Comparison of ENCODE assay signal across 10 cellular contexts in the genomic region with DNA sequence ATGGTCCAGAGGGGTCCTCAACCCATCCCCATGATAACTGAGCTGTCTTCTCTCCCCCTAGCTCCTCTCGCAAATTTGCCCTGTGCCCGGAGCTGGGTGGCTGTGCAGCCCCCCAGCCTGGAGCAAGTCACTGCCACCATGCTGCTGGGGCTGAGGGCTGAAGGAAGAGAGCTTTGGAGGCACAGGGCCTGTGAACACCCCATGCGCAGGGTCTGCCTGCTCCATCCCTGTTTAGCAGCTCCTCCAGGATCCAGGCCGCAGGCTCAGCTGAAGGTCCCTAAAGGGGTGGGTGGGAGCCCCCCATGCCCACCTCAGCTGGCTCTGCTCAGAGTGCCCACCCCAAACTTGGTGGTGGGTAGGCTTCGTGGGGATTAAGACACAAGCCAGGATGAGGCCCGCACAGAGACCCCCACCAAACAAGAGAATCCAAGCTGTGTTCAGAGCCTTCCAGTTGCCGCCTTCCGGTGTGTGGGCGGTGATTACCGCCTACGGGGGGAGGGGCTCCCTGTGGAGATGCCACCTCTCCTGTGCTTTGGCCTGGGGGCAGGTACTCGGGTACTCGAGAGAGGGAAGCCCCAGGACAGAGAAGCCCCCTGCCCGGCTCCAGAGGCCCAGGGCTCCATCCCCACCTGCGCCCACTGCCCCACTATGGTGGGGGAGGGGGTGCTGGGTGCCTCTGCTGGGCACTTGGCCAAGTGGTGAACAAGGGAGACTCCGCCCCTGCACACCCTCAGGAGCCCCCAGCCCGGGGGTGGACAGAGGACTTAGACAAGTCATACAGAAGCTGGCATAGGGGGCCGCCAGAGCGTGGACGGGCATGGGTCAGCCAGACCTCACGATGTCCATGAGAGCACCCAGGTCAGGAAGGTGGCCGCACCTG. TPM values are rescaled to one million over a fixed set of nuclear protein-coding genes. Genes with fewer than 3 reads are reported as not detected.
DNase-seq lines count a peak whose midpoint lies in the region; ATAC-seq and TF ChIP-seq lines count a peak whose summit lies in the region.
"Had no signal": no experiment of that assay in that cellular context is flagged by ENCODE, and none has a peak within 500 bp of the region (broad histone marks: within the 10 kb centered on the region; RNA-seq: fewer than 3 reads in every experiment).

No MANE protein-coding gene starts in this region.

- intact Hi-C loops in left ventricle myocardium inferior (cut with micrococcal nuclease) = no loop called here
- intact Hi-C loops in Right ventricle myocardium inferior (cut with DNase I) = loop anchor here (2.0 to 5.0 kb wide), 2 partner anchors 27 to 78 kb away; no protein-coding TSS in a partner anchor
- intact Hi-C loops in OCI-LY7 (cut with micrococcal nuclease; ENCODE audit: unreplicated experiment) = no loop called here

- no peaks in the 10 kb centered on the region for H3K79me2 ChIP-seq in OCI-LY7 (ENCODE audit: insufficient read depth, low read depth, low read length)

- CTCF ChIA-PET in OCI-LY7 (lab: Charles Lee; ENCODE audit: unreplicated experiment) = no interaction called here

- POLR2A ChIA-PET in OCI-LY7 (lab: Charles Lee) = interaction anchor here (1.0 kb wide), 1 partner anchor 12 kb away, joined by 3 read pairs; no protein-coding TSS in a partner anchor

- H3K4me2 ChIP-seq in OCI-LY7 (ENCODE audit: low read length) = peak overlapping the region; percentile 78

- peaks cover 17% of the 10 kb centered on the region for H3K4me1 Mint-ChIP-seq in endothelial cell (ENCODE audit: unreplicated experiment)

- H3K27ac Mint-ChIP-seq in endothelial cell (ENCODE audit: unreplicated experiment) = no peak overlapping the region

- no peaks in the 10 kb centered on the region for H3K9me2 ChIP-seq in OCI-LY7 (ENCODE audit: insufficient read depth, low read length)

- no peak overlapping the region for H3K4me3 ChIP-seq in left ventricle myocardium inferior
- H3K4me3 ChIP-seq in OCI-LY7 (ENCODE audit: low read depth, low read length, poor library complexity, severe bottlenecking) = no peak overlapping the region
- H3K4me3 ChIP-seq: mucosa of descending colon, right lobe of liver had no signal

- H3K4me3 Mint-ChIP-seq in endothelial cell (ENCODE audit: unreplicated experiment) = peak overlapping the region; percentile 76

- ATAC-seq in Right ventricle myocardium inferior (no peak), GM21737 (IDR thresholded peaks at IDR 0.05; ENCODE audit: unreplicated experiment) (no peak)
- ATAC-seq: mucosa of descending colon had no signal

- H3K36me3 ChIP-seq in left ventricle myocardium inferior = no peaks in the 10 kb centered on the region
- no peaks in the 10 kb centered on the region for H3K36me3 ChIP-seq in OCI-LY7 (ENCODE audit: insufficient read depth, low read length)
- H3K36me3 ChIP-seq: right lobe of liver had no signal

- no peak overlapping the region for H2AFZ ChIP-seq in OCI-LY7 (ENCODE audit: low read length)

- TF ChIP-seq CTCF in left ventricle myocardium inferior (IDR thresholded peaks at IDR 0.05; ENCODE audit: borderline replicate concordance) (no peak), OCI-LY7 (conservative IDR thresholded peaks at IDR 0.05; ENCODE audit: low read length) (no peak), endothelial cell (IDR thresholded peaks at IDR 0.05; ENCODE audit: unreplicated experiment) (no peak)

- peaks cover 36% of the 10 kb centered on the region for H3K27me3 ChIP-seq in left ventricle myocardium inferior (ENCODE audit: low read depth)
- H3K27me3 ChIP-seq: right lobe of liver had no signal

- DNase-seq in left ventricle myocardium inferior = no peak
- DNase-seq in Right ventricle myocardium inferior (ENCODE audit: missing footprints) = no peak
- DNase-seq in OCI-LY7 (ENCODE audit: low spot score) = peak; percentile 34
- DNase-seq in endothelial cell (ENCODE audit: low spot score) = no peak
- no peak for DNase-seq in DMS79 treated with DMSO at 0.1 percent for 48 hours (lab: John Stamatoyannopoulos, UW)
- DNase-seq in GM19240 (ENCODE audit: insufficient read length, low spot score) = no peak
- DNase-seq: activated gamma-delta T cell, right lobe of liver had no signal

- H4K20me1 ChIP-seq in OCI-LY7 (ENCODE audit: insufficient read depth, low read length) = no peaks in the 10 kb centered on the region; the same call in 1 of the 2 replicates

- peaks cover 54% of the 10 kb centered on the region for H3K4me1 ChIP-seq in left ventricle myocardium inferior
- peaks cover 51% of the 10 kb centered on the region for H3K4me1 ChIP-seq in OCI-LY7 (ENCODE audit: insufficient read depth, low read length, poor library complexity, severe bottlenecking)

- no peaks in the 10 kb centered on the region for H3K9me3 Mint-ChIP-seq in endothelial cell (ENCODE audit: unreplicated experiment)

- peaks cover 6% of the 10 kb centered on the region for H3K36me3 Mint-ChIP-seq in endothelial cell (ENCODE audit: low read depth, unreplicated experiment)

- H3K9me3 ChIP-seq in left ventricle myocardium inferior (replicated peaks) (no peaks in the 10 kb centered on the region), OCI-LY7 (ENCODE audit: low read length) (no peaks in the 10 kb centered on the region)
- H3K9me3 ChIP-seq: mucosa of descending colon, right lobe of liver had no signal

- peak overlapping the region; percentile 87 for H3K27ac ChIP-seq in left ventricle myocardium inferior (replicated peaks)
- peak overlapping the region; percentile 18 for H3K27ac ChIP-seq in OCI-LY7 (ENCODE audit: low read depth, low read length, poor library complexity, severe bottlenecking)
- H3K27ac ChIP-seq: right lobe of liver had no signal

- BruUV-seq in OCI-LY7 (replicated peaks; lab: Mats Ljungman, UMichigan) = no TSS peak

- peaks cover 9% of the 10 kb centered on the region for H3K27me3 Mint-ChIP-seq in endothelial cell (ENCODE audit: unreplicated experiment)

RNA-seq across cellular contexts. Expression of a gene that starts 1.4 kb away (rescaled TPM):
- total RNA-seq in left ventricle myocardium inferior (26.1 TPM), Right ventricle myocardium inferior (34.6 TPM), OCI-LY7 (2022) (6.0 and 6.5 TPM in 2 replicates), endothelial cell (ENCODE audit: unreplicated experiment) (280 TPM)
- 4.0 and 5.0 TPM in 2 replicates for total RNA-seq in OCI-LY7 (2014; rRNA removed; shearing (Covaris generic))

RNA-seq across cellular contexts. Expression of a gene that starts 11.1 kb away (rescaled TPM):
- 22.9 TPM for total RNA-seq in left ventricle myocardium inferior
- 33.9 TPM for total RNA-seq in Right ventricle myocardium inferior
- 19.5 and 32.1 TPM in 2 replicates for total RNA-seq in OCI-LY7 (2014; rRNA removed; shearing (Covaris generic))
- 37.0 and 37.5 TPM in 2 replicates for total RNA-seq in OCI-LY7 (2022)
- 135 TPM for total RNA-seq in endothelial cell (ENCODE audit: unreplicated experiment)
